ENCODE assay signal across 15 cellular contexts in genomic region chr4:80173841-80174240, GRCh38. TPM values are rescaled to one million over a fixed set of nuclear protein-coding genes. Genes with fewer than 3 reads are reported as not detected.
DNase-seq lines count a peak whose midpoint lies in the region; ATAC-seq and TF ChIP-seq lines count a peak whose summit lies in the region.
"Had no signal": no experiment of that assay in that cellular context is flagged by ENCODE, and none has a peak within 500 bp of the region (broad histone marks: within the 10 kb centered on the region; RNA-seq: fewer than 3 reads in every experiment).

No MANE protein-coding gene starts in this region.

- no CpG with 5 or more reads among the region's 2 CpGs for WGBS in mesendoderm (ENCODE audit: extremely low coverage, insufficient coverage, low lambda C conversion rate)

- no peak overlapping the region for H3K4ac ChIP-seq in mesendoderm (ENCODE audit: low read depth, low read length)

- H2AK5ac ChIP-seq in mesendoderm (ENCODE audit: low read length), result no peak overlapping the region

- H2BK120ac ChIP-seq in mesendoderm (ENCODE audit: low read depth, low read length), result no peak overlapping the region

- no peak overlapping the region for H2BK5ac ChIP-seq in mesendoderm (ENCODE audit: low read length)

- peaks cover under 1% of the 10 kb centered on the region for H3K9me3 Mint-ChIP-seq in CD8-positive, alpha-beta T cell
- peaks cover 3% of the 10 kb centered on the region for H3K9me3 Mint-ChIP-seq in activated T-helper 17 cell treated with anti-CD3 and anti-CD28 coated beads, Interleukin-2, amount 50 U/mL, for 72 hours

- no peaks in the 10 kb centered on the region for H3K79me1 ChIP-seq in mesendoderm (ENCODE audit: low read length)

- POLR2A ChIA-PET in CD8-positive, alpha-beta T cell (lab: Charles Lee), result interaction anchor here (1.2 to 3.4 kb wide), 4 partner anchors 9 to 87 kb away, joined by 3 to 33 read pairs (median 10); no protein-coding TSS in a partner anchor

- DNase-seq in CD8-positive, alpha-beta T cell, result no peak
- DNase-seq in mesendoderm (peak; percentile 7), HT-29 (ENCODE audit: low spot score) (no peak), caudate nucleus (lab: John Stamatoyannopoulos, UW) (no peak), COLO668 (lab: John Stamatoyannopoulos, UW; ENCODE audit: unreplicated experiment) (no peak)
- DNase-seq in stimulated activated CD4-positive, alpha-beta T cell treated with anti-CD3 and anti-CD28 coated beads, Interleukin-4, amount 100 ng/mL, for 24 hours, result no peak
- DNase-seq: activated CD4-positive, CD25-positive, alpha-beta regulatory T cell treated with anti-CD3 and anti-CD28 coated beads, Interleukin-2, amount 50 U/mL, for 72 hours; adrenal gland; DMS53; NCI-H2227 treated with DMSO at 0.1 percent for 48 hours; right cardiac atrium had no signal

- H3K27ac ChIP-seq in CD8-positive, alpha-beta T cell (ENCODE audit: low read depth, low read length), result no peak overlapping the region
- H3K27ac ChIP-seq in mesendoderm (ENCODE audit: low read depth, low read length) (no peak overlapping the region), caudate nucleus (ENCODE audit: low read depth, low read length) (no peak overlapping the region)
- H3K27ac ChIP-seq: adrenal gland, vagina had no signal

- H3K36me3 Mint-ChIP-seq in CD8-positive, alpha-beta T cell, result no peaks in the 10 kb centered on the region
- H3K36me3 Mint-ChIP-seq in activated T-helper 17 cell treated with anti-CD3 and anti-CD28 coated beads, Interleukin-2, amount 50 U/mL, for 72 hours (ENCODE audit: low read depth), result no peaks in the 10 kb centered on the region

- H3K18ac ChIP-seq in mesendoderm (ENCODE audit: low read length), result no peak overlapping the region

- H3K4me1 ChIP-seq in CD8-positive, alpha-beta T cell (ENCODE audit: insufficient read depth, low read length), result peaks cover 33% of the 10 kb centered on the region
- no peaks in the 10 kb centered on the region for H3K4me1 ChIP-seq in mesendoderm (ENCODE audit: control insufficient read depth, low read depth, low read length)
- H3K4me1 ChIP-seq: adrenal gland, vagina had no signal

- H3K56ac ChIP-seq in mesendoderm (ENCODE audit: low read length), result no peak overlapping the region

- intact Hi-C loops in CD8-positive, alpha-beta T cell (cut with DNase I, micrococcal nuclease), result loop anchor here (1.0 to 2.0 kb wide), 4 partner anchors 8 to 45 kb away; no protein-coding TSS in a partner anchor

- H3K79me2 ChIP-seq in mesendoderm (ENCODE audit: control insufficient read depth, insufficient read depth, low read length), result no peaks in the 10 kb centered on the region

- no peaks in the 10 kb centered on the region for H3K27me3 Mint-ChIP-seq in CD8-positive, alpha-beta T cell (ENCODE audit: low read depth)
- no peaks in the 10 kb centered on the region for H3K27me3 Mint-ChIP-seq in activated T-helper 17 cell treated with anti-CD3 and anti-CD28 coated beads, Interleukin-2, amount 50 U/mL, for 72 hours

- no peak overlapping the region for H2BK15ac ChIP-seq in mesendoderm (replicated peaks; ENCODE audit: low read depth)

- peaks cover 55% of the 10 kb centered on the region for H3K4me1 Mint-ChIP-seq in CD8-positive, alpha-beta T cell (ENCODE audit: low read depth)
- peaks cover 39% of the 10 kb centered on the region for H3K4me1 Mint-ChIP-seq in activated T-helper 17 cell treated with anti-CD3 and anti-CD28 coated beads, Interleukin-2, amount 50 U/mL, for 72 hours

- H3K9me3 ChIP-seq in CD8-positive, alpha-beta T cell (ENCODE audit: low read length), result no peaks in the 10 kb centered on the region
- H3K9me3 ChIP-seq: adrenal gland, vagina had no signal

- no peak overlapping the region for H3K9ac ChIP-seq in mesendoderm (ENCODE audit: low read length)

- peak; percentile 13 for ATAC-seq in CD8-positive, alpha-beta T cell
- ATAC-seq in HG02884 (IDR thresholded peaks at IDR 0.05; ENCODE audit: unreplicated experiment), result peak; percentile 1
- ATAC-seq in activated T-helper 17 cell treated with anti-CD3 and anti-CD28 coated beads, Interleukin-2, amount 50 U/mL, for 72 hours (replicated peaks), result peak; percentile 23
- ATAC-seq: right cardiac atrium, Right ventricle myocardium inferior had no signal

- H3K4me3 Mint-ChIP-seq in CD8-positive, alpha-beta T cell, result no peak overlapping the region
- H3K4me3 Mint-ChIP-seq in activated T-helper 17 cell treated with anti-CD3 and anti-CD28 coated beads, Interleukin-2, amount 50 U/mL, for 72 hours, result peak overlapping the region; percentile 78

- no peak overlapping the region for H3K4me3 ChIP-seq in CD8-positive, alpha-beta T cell (ENCODE audit: low read depth, low read length)
- H3K4me3 ChIP-seq in mesendoderm (ENCODE audit: low read length), result no peak overlapping the region
- H3K4me3 ChIP-seq: adrenal gland, vagina had no signal

- CTCF ChIA-PET in CD8-positive, alpha-beta T cell (lab: Charles Lee), result interaction anchor here (0.7 to 4.7 kb wide), 3 partner anchors 9 to 48 kb away, joined by 3 to 49 read pairs (median 39); no protein-coding TSS in a partner anchor

- H4K8ac ChIP-seq in mesendoderm (ENCODE audit: low read depth, low read length), result no peak overlapping the region

- no peaks in the 10 kb centered on the region for H3K27me3 ChIP-seq in CD8-positive, alpha-beta T cell (ENCODE audit: insufficient read depth, low read length)
- no peaks in the 10 kb centered on the region for H3K27me3 ChIP-seq in mesendoderm (ENCODE audit: insufficient read depth, low read length, poor library complexity)
- H3K27me3 ChIP-seq: adrenal gland, vagina had no signal

- no peak for TF ChIP-seq CTCF in CD8-positive, alpha-beta T cell (IDR thresholded peaks at IDR 0.05)

- H3K4me2 ChIP-seq in mesendoderm (ENCODE audit: low read length), result no peak overlapping the region

- H3K36me3 ChIP-seq in CD8-positive, alpha-beta T cell (ENCODE audit: insufficient read depth, low read length), result no peaks in the 10 kb centered on the region
- no peaks in the 10 kb centered on the region for H3K36me3 ChIP-seq in mesendoderm (ENCODE audit: control insufficient read depth, insufficient read depth, low read length)
- H3K36me3 ChIP-seq: adrenal gland, vagina had no signal

- no peak overlapping the region for H4K5ac ChIP-seq in mesendoderm (ENCODE audit: low read length)

- H3K27ac Mint-ChIP-seq in CD8-positive, alpha-beta T cell, result peak overlapping the region; percentile 95
- H3K27ac Mint-ChIP-seq in activated T-helper 17 cell treated with anti-CD3 and anti-CD28 coated beads, Interleukin-2, amount 50 U/mL, for 72 hours, result peak overlapping the region; percentile 96

- H3K23ac ChIP-seq in mesendoderm (ENCODE audit: low read length), result no peak overlapping the region

RNA-seq across cellular contexts. Expression of gene PRDM8, which starts 23.5 kb away (rescaled TPM):
- 1 to 10 TPM; 5.2 to 6.0 TPM for total RNA-seq in CD8-positive, alpha-beta T cell
- 1 to 10 TPM; 7.8 to 8.1 TPM for total RNA-seq in activated T-helper 17 cell treated with anti-CD3 and anti-CD28 coated beads, Interleukin-2, amount 50 U/mL, for 72 hours
- polyA plus RNA-seq in mesendoderm (2013, experiment 1 of 2), result 0.08 TPM
- 0.01 TPM for polyA plus RNA-seq in mesendoderm (2013, experiment 2 of 2)
- 5.7 and 7.0 TPM in 2 replicates for total RNA-seq in HT-29 (2014; rRNA removed; shearing (Covaris generic))
